Comparison of ENCODE assay signal across 9 cellular contexts in the genomic region with DNA sequence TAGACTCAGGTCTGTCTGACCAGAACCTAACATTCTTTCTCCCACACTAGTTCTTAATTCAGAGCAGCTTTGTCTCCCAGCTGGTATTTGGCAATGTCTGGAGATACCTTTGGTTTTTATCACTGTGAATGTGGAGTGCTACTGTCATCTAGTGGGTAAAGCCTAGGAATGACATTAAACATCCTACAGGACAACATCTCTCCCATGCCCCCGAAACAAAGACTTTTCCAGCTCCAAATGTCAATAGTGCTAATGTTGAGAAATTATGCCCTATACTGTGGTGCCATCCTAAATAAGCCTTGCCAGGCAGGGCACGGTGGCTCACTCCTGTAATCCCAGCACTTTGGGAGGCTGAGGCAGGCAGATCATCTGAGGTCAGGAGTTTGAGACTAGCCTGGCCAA. TPM values are rescaled to one million over a fixed set of nuclear protein-coding genes. Genes with fewer than 3 reads are reported as not detected.
A peak's percentile ranks its signal among the peaks of the same experiment; 100 is the strongest.
DNase-seq lines count a peak whose midpoint lies in the region; ATAC-seq and TF ChIP-seq lines count a peak whose summit lies in the region.
"Had no signal": no experiment of that assay in that cellular context is flagged by ENCODE, and none has a peak within 500 bp of the region (broad histone marks: within the 10 kb centered on the region; RNA-seq: fewer than 3 reads in every experiment).

No MANE protein-coding gene starts in this region.

- H3K36me3 Mint-ChIP-seq in HFFc6 (ENCODE audit: low read depth): no peaks in the 10 kb centered on the region
- H3K36me3 Mint-ChIP-seq in stimulated activated memory B cell treated with anti-CD40 and anti-IgM and Interleukin-4, amounts not matched to agents 10 μg/mL and 1 μg/mL and 100 μg/mL, for 72 hours: no peaks in the 10 kb centered on the region
- H3K36me3 Mint-ChIP-seq: WTC11 had no signal

- no peak overlapping the region for H3K27ac Mint-ChIP-seq in HFFc6
- H3K27ac Mint-ChIP-seq in stimulated activated memory B cell treated with anti-CD40 and anti-IgM and Interleukin-4, amounts not matched to agents 10 μg/mL and 1 μg/mL and 100 μg/mL, for 72 hours: no peak overlapping the region
- H3K27ac Mint-ChIP-seq: WTC11 had no signal

- H3K9me3 Mint-ChIP-seq in HFFc6: no peaks in the 10 kb centered on the region
- no peaks in the 10 kb centered on the region for H3K9me3 Mint-ChIP-seq in stimulated activated memory B cell treated with anti-CD40 and anti-IgM and Interleukin-4, amounts not matched to agents 10 μg/mL and 1 μg/mL and 100 μg/mL, for 72 hours
- H3K9me3 Mint-ChIP-seq: WTC11 had no signal

- H3K27me3 Mint-ChIP-seq in HFFc6 (ENCODE audit: insufficient read depth): peaks cover 19% of the 10 kb centered on the region
- H3K27me3 Mint-ChIP-seq in stimulated activated memory B cell treated with anti-CD40 and anti-IgM and Interleukin-4, amounts not matched to agents 10 μg/mL and 1 μg/mL and 100 μg/mL, for 72 hours: peaks cover 22% of the 10 kb centered on the region

- peak; percentile 27 for DNase-seq in AG08396 (ENCODE audit: low spot score)
- DNase-seq in HFFc6: peak; percentile 54
- DNase-seq in astrocyte of the hippocampus (ENCODE audit: low read depth, low spot score): peak; percentile 59
- DNase-seq in left kidney (ENCODE audit: low read depth, low spot score): peak; percentile 48
- DNase-seq in NCI-H1694 treated with DMSO at 0.1 percent for 48 hours (lab: John Stamatoyannopoulos, UW): no peak

- peaks cover 14% of the 10 kb centered on the region for H3K4me1 Mint-ChIP-seq in HFFc6 (ENCODE audit: low read depth)
- peaks cover 15% of the 10 kb centered on the region for H3K4me1 Mint-ChIP-seq in stimulated activated memory B cell treated with anti-CD40 and anti-IgM and Interleukin-4, amounts not matched to agents 10 μg/mL and 1 μg/mL and 100 μg/mL, for 72 hours

- H3K4me3 Mint-ChIP-seq in HFFc6: no peak overlapping the region
- no peak overlapping the region for H3K4me3 Mint-ChIP-seq in stimulated activated memory B cell treated with anti-CD40 and anti-IgM and Interleukin-4, amounts not matched to agents 10 μg/mL and 1 μg/mL and 100 μg/mL, for 72 hours
- H3K4me3 Mint-ChIP-seq: WTC11 had no signal

- no peak for ATAC-seq in stimulated activated memory B cell treated with anti-CD40 and anti-IgM and Interleukin-4, amounts not matched to agents 10 μg/mL and 1 μg/mL and 100 μg/mL, for 72 hours
- no peak for ATAC-seq in GM21367 (IDR thresholded peaks at IDR 0.05; ENCODE audit: unreplicated experiment)
- no peak for ATAC-seq in HG02973 (IDR thresholded peaks at IDR 0.05; ENCODE audit: unreplicated experiment)
- ATAC-seq: WTC11 had no signal

- TF ChIP-seq CTCF in HFFc6 (IDR thresholded peaks at IDR 0.05): peak; percentile 69

RNA-seq across cellular contexts. Expression of a gene that starts 4.2 kb away (rescaled TPM):
- total RNA-seq in HFFc6 (2021; fragmentation: NEBNext Ultra II Directional; extraction: Animal tissue kit (Norgen Biotek cat#: 25700)): 10 to 100 TPM; 28.7 to 38.7 (median 35.2) TPM

RNA-seq across cellular contexts. Expression of a gene that starts 50.4 kb away (rescaled TPM):
- 100 to 1,000 TPM; 161 to 219 (median 188) TPM for total RNA-seq in HFFc6 (2021; fragmentation: NEBNext Ultra II Directional; extraction: Animal tissue kit (Norgen Biotek cat#: 25700))
